ENCODE assay signal across 15 cellular contexts in the genomic region with DNA sequence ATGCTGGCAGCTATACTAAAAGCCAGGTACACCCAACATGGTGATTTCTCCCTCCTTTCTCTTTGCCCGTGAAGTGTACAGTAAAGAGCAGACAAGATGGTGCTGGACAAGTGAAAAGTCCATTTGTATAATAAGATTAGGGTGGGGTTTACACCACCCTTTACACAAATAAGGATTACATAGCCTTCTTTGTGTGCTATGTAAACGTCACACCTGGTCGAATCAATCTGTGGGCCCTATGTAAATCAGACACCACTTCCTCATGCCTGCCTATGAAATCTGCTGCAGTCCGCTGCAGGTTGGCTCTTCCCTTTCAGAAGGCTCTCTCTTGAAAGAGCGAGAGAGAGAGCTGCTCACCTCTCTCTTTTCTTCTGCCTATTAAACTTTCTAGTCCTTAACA.
"Had no signal": no experiment of that assay in that cellular context is flagged by ENCODE, and none has a peak within 500 bp of the region (broad histone marks: within the 10 kb centered on the region; RNA-seq: fewer than 3 reads in every experiment).

No MANE protein-coding gene starts in this region.

- H3K36me3 ChIP-seq: esophagus muscularis mucosa, left ventricle myocardium inferior, neutrophil, thyroid gland had no signal

- DNase-seq: activated CD4-positive, alpha-beta T cell treated with anti-CD3 and anti-CD28 coated beads for 36 hours; activated CD8-positive, alpha-beta T cell treated with anti-CD3 and anti-CD28 coated beads for 36 hours; activated gamma-delta T cell; activated T-cell treated with anti-CD3 and anti-CD28 coated beads, Interleukin-2, amount 50 U/mL, for 48 hours; amniotic stem cell; body of pancreas; caudate nucleus; left ventricle myocardium inferior; natural killer cell; thyroid gland had no signal

- H3K79me2 ChIP-seq: hepatocyte, parathyroid adenoma had no signal

- H2AFZ ChIP-seq: hepatocyte, parathyroid adenoma had no signal

- H3K27me3 ChIP-seq: body of pancreas, esophagus muscularis mucosa, hepatocyte, neutrophil, thyroid gland had no signal

- H3K4me1 ChIP-seq: body of pancreas, esophagus muscularis mucosa, left ventricle myocardium inferior, parathyroid adenoma, thyroid gland had no signal

- H3K9ac ChIP-seq: parathyroid adenoma had no signal

- H3K4me3 ChIP-seq: body of pancreas, esophagus muscularis mucosa, hepatocyte, left ventricle myocardium inferior, thyroid gland had no signal

- H3K9me3 ChIP-seq: esophagus muscularis mucosa, neutrophil, thyroid gland had no signal

- ATAC-seq: activated CD4-positive, alpha-beta T cell treated with anti-CD3 and anti-CD28 coated beads for 36 hours; activated CD8-positive, alpha-beta T cell treated with anti-CD3 and anti-CD28 coated beads for 36 hours; body of pancreas; natural killer cell; stimulated activated memory B cell treated with anti-CD40 and anti-IgM and Interleukin-4, amounts not matched to agents 10 μg/mL and 1 μg/mL and 100 μg/mL, for 72 hours had no signal

- H3K27ac ChIP-seq: body of pancreas, esophagus muscularis mucosa, hepatocyte, left ventricle myocardium inferior, neutrophil, parathyroid adenoma, thyroid gland had no signal

- H3K4me2 ChIP-seq: hepatocyte had no signal
